1 cellular context compared by ENCODE assay signal in genomic region chr17:75086496-75087181, GRCh38.
A peak's percentile ranks its signal among the peaks of the same experiment; 100 is the strongest.
TF ChIP-seq lines count a peak whose summit lies in the region.

No MANE protein-coding gene starts in this region.

TF ChIP-seq in HepG2, 621 proteins besides CTCF, POLR2A, EP300 and RAD21 (continued from another document and continues in another):
- 0 out of 2 replicates have a peak, but pooled peaks have one; percentile 78 for TF ChIP-seq ZNF746 (CRISPR knock-in tag; IDR thresholded peaks at IDR 0.05)
- no peak for TF ChIP-seq USF2 (IDR thresholded peaks at IDR 0.05; ENCODE audit: low read depth, low read length)
- TF ChIP-seq USF2 (CRISPR knock-in tag; IDR thresholded peaks at IDR 0.05; ENCODE audit: borderline replicate concordance), result 0 out of 2 replicates have a peak, but pooled peaks have one; percentile 35
- no peak; the same call in 1 of the 2 replicates for TF ChIP-seq BHLHE40 (IDR thresholded peaks at IDR 0.05; ENCODE audit: low read length)
- no peak for TF ChIP-seq ZNF430 (CRISPR knock-in tag; IDR thresholded peaks at IDR 0.05)
- TF ChIP-seq FOXK1 (CRISPR knock-in tag; IDR thresholded peaks at IDR 0.05; ENCODE audit: borderline replicate concordance, low read depth), result peak; percentile 58
- no peak; the same call in 1 of the 2 replicates for TF ChIP-seq ZNF747 (CRISPR knock-in tag; IDR thresholded peaks at IDR 0.05; ENCODE audit: borderline replicate concordance)
- no peak for TF ChIP-seq GTF2F1 (IDR thresholded peaks at IDR 0.05; ENCODE audit: low read length)
- no peak for TF ChIP-seq ATF5 (CRISPR knock-in tag; IDR thresholded peaks at IDR 0.05; ENCODE audit: low read depth)
- no peak for TF ChIP-seq ZNF780A (CRISPR knock-in tag; IDR thresholded peaks at IDR 0.05)
- TF ChIP-seq CSRNP2 (CRISPR knock-in tag; conservative IDR thresholded peaks at IDR 0.05; ENCODE audit: low read depth), result no peak
- TF ChIP-seq MEIS1 (CRISPR knock-in tag; IDR thresholded peaks at IDR 0.05; ENCODE audit: borderline replicate concordance), result peak; percentile 20; the same call in 1 of the 2 replicates
- TF ChIP-seq SOX6 (IDR thresholded peaks at IDR 0.05), result no peak
- peak; percentile 38 for TF ChIP-seq SOX6 (CRISPR knock-in tag; IDR thresholded peaks at IDR 0.05)
- 0 out of 2 replicates have a peak, but pooled peaks have one; percentile 29 for TF ChIP-seq ZNF674 (CRISPR knock-in tag; IDR thresholded peaks at IDR 0.05; ENCODE audit: low read depth)
- TF ChIP-seq ZNF513 (CRISPR knock-in tag; conservative IDR thresholded peaks at IDR 0.05), result 0 out of 2 replicates have a peak, but pooled peaks have one; percentile 40
- TF ChIP-seq NCOA2 (CRISPR knock-in tag; IDR thresholded peaks at IDR 0.05), result peak; percentile 32; the same call in 1 of the 2 replicates
- no peak for TF ChIP-seq TOE1 (CRISPR knock-in tag; IDR thresholded peaks at IDR 0.05)
- no peak for TF ChIP-seq THAP11 (CRISPR knock-in tag; IDR thresholded peaks at IDR 0.05)
- no peak for TF ChIP-seq ZNF704 (CRISPR knock-in tag; IDR thresholded peaks at IDR 0.05; ENCODE audit: borderline replicate concordance)
- TF ChIP-seq GRHL1 (CRISPR knock-in tag; conservative IDR thresholded peaks at IDR 0.05), result no peak
- no peak for TF ChIP-seq ZBTB34 (CRISPR knock-in tag; IDR thresholded peaks at IDR 0.05)
- TF ChIP-seq ONECUT2 (CRISPR knock-in tag; IDR thresholded peaks at IDR 0.05), result no peak
- no peak for TF ChIP-seq HDAC1 (CRISPR knock-in tag; IDR thresholded peaks at IDR 0.05)
- peak; percentile 68 for TF ChIP-seq ZNF772 (CRISPR knock-in tag; IDR thresholded peaks at IDR 0.05)
- no peak for TF ChIP-seq ZNF512B (CRISPR knock-in tag; IDR thresholded peaks at IDR 0.05; ENCODE audit: borderline replicate concordance)
- no peak for TF ChIP-seq RORA (CRISPR knock-in tag; IDR thresholded peaks at IDR 0.05)
- TF ChIP-seq ZNF557 (CRISPR knock-in tag; IDR thresholded peaks at IDR 0.05), result no peak
- peak; percentile 51; the same call in 1 of the 2 replicates for TF ChIP-seq ZNF350 (CRISPR knock-in tag; IDR thresholded peaks at IDR 0.05; ENCODE audit: borderline replicate concordance, low read depth)
- TF ChIP-seq ZNF605 (CRISPR knock-in tag; IDR thresholded peaks at IDR 0.05), result peak; percentile 72; the same call in 1 of the 2 replicates
- no peak; the same call in 1 of the 2 replicates for TF ChIP-seq ZNF205 (CRISPR knock-in tag; IDR thresholded peaks at IDR 0.05)
- peak; percentile 77; the same call in 1 of the 2 replicates for TF ChIP-seq ZBTB37 (CRISPR knock-in tag; IDR thresholded peaks at IDR 0.05)
- no peak for TF ChIP-seq RFX5 (IDR thresholded peaks at IDR 0.05; ENCODE audit: low read depth, low read length)
- TF ChIP-seq TP53 (CRISPR knock-in tag; conservative IDR thresholded peaks at IDR 0.05), result no peak
- TF ChIP-seq HNF4A (CRISPR knock-in tag; IDR thresholded peaks at IDR 0.05), result peak; percentile 70
- TF ChIP-seq ZIK1 (CRISPR knock-in tag; IDR thresholded peaks at IDR 0.05; ENCODE audit: borderline replicate concordance, low read depth), result no peak
- peak; percentile 78 for TF ChIP-seq PRDM15 (CRISPR knock-in tag; IDR thresholded peaks at IDR 0.05)
- no peak for TF ChIP-seq ZNF670 (CRISPR knock-in tag; IDR thresholded peaks at IDR 0.05; ENCODE audit: borderline replicate concordance)
- TF ChIP-seq TAF1 (CRISPR knock-in tag; IDR thresholded peaks at IDR 0.05), result no peak; the same call in 1 of the 2 replicates
- TF ChIP-seq ZNF431 (CRISPR knock-in tag; IDR thresholded peaks at IDR 0.05; ENCODE audit: borderline replicate concordance, low read depth), result no peak
- TF ChIP-seq ERF (CRISPR knock-in tag; IDR thresholded peaks at IDR 0.05), result no peak
- TF ChIP-seq FOXA3 (CRISPR knock-in tag; IDR thresholded peaks at IDR 0.05), result peak; percentile 86
- peak; percentile 76; the same call in 1 of the 2 replicates for TF ChIP-seq TBX2 (CRISPR knock-in tag; IDR thresholded peaks at IDR 0.05; ENCODE audit: borderline replicate concordance)
- no peak; the same call in 1 of the 2 replicates for TF ChIP-seq NFATC3 (CRISPR knock-in tag; IDR thresholded peaks at IDR 0.05)
- no peak for TF ChIP-seq SCMH1 (CRISPR knock-in tag; IDR thresholded peaks at IDR 0.05; ENCODE audit: borderline replicate concordance)
- TF ChIP-seq ZNF629 (CRISPR knock-in tag; conservative IDR thresholded peaks at IDR 0.05), result 0 out of 2 replicates have a peak, but pooled peaks have one; percentile 17
- TF ChIP-seq FOXP1 (IDR thresholded peaks at IDR 0.05), result no peak
- peak; percentile 23; the same call in 1 of the 2 replicates for TF ChIP-seq FOXP1 (CRISPR knock-in tag; IDR thresholded peaks at IDR 0.05)
